In the genomic region with DNA sequence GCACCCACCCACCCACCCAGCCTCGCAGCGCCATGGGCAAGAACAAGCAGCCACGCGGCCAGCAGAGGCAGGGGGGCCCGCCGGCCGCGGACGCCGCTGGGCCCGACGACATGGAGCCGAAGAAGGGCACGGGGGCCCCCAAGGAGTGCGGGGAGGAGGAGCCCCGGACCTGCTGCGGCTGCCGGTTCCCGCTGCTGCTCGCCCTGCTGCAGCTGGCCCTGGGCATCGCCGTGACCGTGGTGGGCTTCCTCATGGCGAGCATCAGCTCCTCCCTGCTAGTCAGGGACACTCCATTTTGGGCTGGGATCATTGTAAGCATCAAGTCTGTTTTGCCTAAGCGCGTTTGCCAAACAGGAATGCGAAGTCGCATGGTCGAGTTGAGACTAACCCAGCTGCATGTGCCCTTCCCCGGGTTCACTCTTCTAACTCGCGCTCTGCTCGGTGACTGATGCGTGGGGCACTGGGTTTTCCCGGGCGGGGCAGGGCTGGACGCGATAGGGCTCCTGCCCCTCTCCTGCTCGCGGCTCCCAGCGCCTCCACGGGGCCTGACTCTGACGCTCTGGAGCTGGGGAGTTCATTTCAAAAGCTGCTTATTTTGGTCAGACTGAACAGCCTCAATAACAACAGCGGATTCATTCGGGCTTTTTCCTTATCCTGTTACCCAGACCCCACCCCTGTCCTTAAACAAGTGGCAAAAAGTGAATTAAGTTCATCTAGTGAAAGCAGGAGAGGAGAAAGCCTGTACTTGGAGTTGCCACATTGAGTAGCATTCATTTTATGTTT, we compare ENCODE assay signal across 8 cellular contexts. TPM values are rescaled to one million over a fixed set of nuclear protein-coding genes. Genes with fewer than 3 reads are reported as not detected.
DNase-seq lines count a peak whose midpoint lies in the region; ATAC-seq, FAIRE-seq and TF ChIP-seq lines count a peak whose summit lies in the region.

No MANE protein-coding gene starts in this region.

- H3K27me3 ChIP-seq in GM23248 (replicated peaks; ENCODE audit: insufficient read depth) (no peaks in the 10 kb centered on the region), PC-3 (ENCODE audit: low read length) (no peaks in the 10 kb centered on the region), dorsolateral prefrontal cortex (no peaks in the 10 kb centered on the region), HepG2 (ENCODE audit: control insufficient read depth in 1 of 2, insufficient read depth in 2 of 2, low read length in 2 of 2) (peaks cover 5 to 50% of the 10 kb centered on the region in 2 experiments; a peak in 3 of 5 replicates)

- BruUV-seq in PC-3 (replicated peaks; lab: Mats Ljungman, UMichigan) = TSS peak; percentile 65
- BruUV-seq in HepG2 (replicated peaks; lab: Mats Ljungman, UMichigan) = no TSS peak

- H2AFZ ChIP-seq in GM23248 = peak overlapping the region; percentile 96
- H2AFZ ChIP-seq in PC-3 (ENCODE audit: low read length) = peak overlapping the region; percentile 94
- H2AFZ ChIP-seq in HepG2 (ENCODE audit: low read length) = no peak overlapping the region

- TF ChIP-seq CTCF in PC-3 (conservative IDR thresholded peaks at IDR 0.05; ENCODE audit: low read depth, low read length) = 0 out of 2 replicates have a peak, but pooled peaks have one; percentile 12
- TF ChIP-seq CTCF in dorsolateral prefrontal cortex (IDR thresholded peaks at IDR 0.05 in 54 of 56, conservative IDR thresholded peaks at IDR 0.05 in 2 of 56; ENCODE audit: low read depth in 1 of 56, partially characterized antibody in 56 of 56) = peak in 2 of 56 donors; percentile 12 to 20
- no peak for TF ChIP-seq CTCF in HepG2 (CRISPR knock-in tag; IDR thresholded peaks at IDR 0.05)

- DNase-seq in D341Med (ENCODE audit: low spot score) (peak; percentile 57), GM23248 (peak; percentile 76), PC-3 (peak; percentile 74), dorsolateral prefrontal cortex (peak; percentile 55 to 81 (median 66)), HepG2 (ENCODE audit: low spot score) (no peak)

- H3K36me3 ChIP-seq in GM23248 (ENCODE audit: low read depth) = no peaks in the 10 kb centered on the region
- H3K36me3 ChIP-seq in PC-3 (ENCODE audit: low read depth, low read length) = no peaks in the 10 kb centered on the region
- H3K36me3 ChIP-seq in HepG2 (replicated peaks in 1 of 2; ENCODE audit: control insufficient read depth in 1 of 2, insufficient read depth in 2 of 2, low read length in 2 of 2) = no peaks in the 10 kb centered on the region

- POLR2A ChIA-PET in PC-3 (lab: Charles Lee; ENCODE audit: unreplicated experiment) = no interaction called here
- POLR2A ChIA-PET in HepG2 (lab: Yijun Ruan, JAX) = no interaction called here

- intact Hi-C loops in PC-3 (cut with micrococcal nuclease) (loop anchor here (1.0 to 5.0 kb wide), 3 partner anchors 51 to 78 kb away; no protein-coding TSS in a partner anchor), dorsolateral prefrontal cortex (cut with DNase I) (loop anchor here (1.0 to 10.0 kb wide), 4 partner anchors 41 to 79 kb away; a partner anchor contains a TSS), HepG2 (cut with micrococcal nuclease; ENCODE audit: unreplicated experiment) (no loop called here)

- no peak for TF ChIP-seq POLR2A in HepG2 (IDR thresholded peaks at IDR 0.05; ENCODE audit: insufficient read depth in 1 of 2, low read depth in 2 of 2, low read length in 2 of 2)

- H3K4me3 Mint-ChIP-seq in stimulated activated memory B cell treated with anti-CD40 and anti-IgM and Interleukin-4, amounts not matched to agents 10 μg/mL and 1 μg/mL and 100 μg/mL, for 72 hours = peak overlapping the region; percentile 97

- H3K9me2 ChIP-seq in GM23248 (ENCODE audit: insufficient read depth) = no peaks in the 10 kb centered on the region
- no peaks in the 10 kb centered on the region for H3K9me2 ChIP-seq in PC-3 (replicated peaks; ENCODE audit: low read length)

- FAIRE-seq in HepG2 (lab: Jason Lieb, UNC) = no peak

- peaks cover 23% of the 10 kb centered on the region; the same call in 1 of the 2 replicates for H3F3A ChIP-seq in GM23248 (ENCODE audit: insufficient read depth)
- no peaks in the 10 kb centered on the region for H3F3A ChIP-seq in PC-3 (ENCODE audit: low read length, unreplicated experiment)

- H3K9me3 ChIP-seq in GM23248 (ENCODE audit: low read depth) (no peaks in the 10 kb centered on the region), PC-3 (ENCODE audit: low read length) (no peaks in the 10 kb centered on the region), HepG2 (ENCODE audit: low read length) (no peaks in the 10 kb centered on the region)

- H3K36me3 Mint-ChIP-seq in stimulated activated memory B cell treated with anti-CD40 and anti-IgM and Interleukin-4, amounts not matched to agents 10 μg/mL and 1 μg/mL and 100 μg/mL, for 72 hours = no peaks in the 10 kb centered on the region

- H3K9ac ChIP-seq in GM23248 = peak overlapping the region; percentile 75
- H3K9ac ChIP-seq in PC-3 (ENCODE audit: low read length) = peak overlapping the region; percentile 81
- no peak overlapping the region for H3K9ac ChIP-seq in HepG2 (ENCODE audit: insufficient read depth, low read depth, low read length)

- H3K4me3 ChIP-seq in GM23248 = peak overlapping the region; percentile 70
- H3K4me3 ChIP-seq in PC-3 (ENCODE audit: low read length) = peak overlapping the region; percentile 69
- peak overlapping the region; percentile 41 to 89 (median 76) for H3K4me3 ChIP-seq in dorsolateral prefrontal cortex
- H3K4me3 ChIP-seq in HepG2 (replicated peaks in 1 of 3; ENCODE audit: insufficient read depth in 1 of 3, low read depth in 2 of 3, low read length in 3 of 3) = peak overlapping the region; percentile 18 to 69 (median 30); a peak in 3 of 6 replicates

- H3K4me1 ChIP-seq in GM23248 (ENCODE audit: insufficient read depth) = peaks cover 25% of the 10 kb centered on the region
- peaks cover 36% of the 10 kb centered on the region for H3K4me1 ChIP-seq in PC-3 (ENCODE audit: insufficient read depth, low read length)
- no peaks in the 10 kb centered on the region for H3K4me1 ChIP-seq in HepG2 (ENCODE audit: insufficient read depth, low read length)

- CTCF ChIA-PET in PC-3 (lab: Charles Lee) = interaction anchor here (0.6 to 2.4 kb wide), 4 partner anchors 42 to 78 kb away, joined by 3 to 6 read pairs (median 4); no protein-coding TSS in a partner anchor
- CTCF ChIA-PET in HepG2 (lab: Yijun Ruan, JAX; ENCODE audit: low intra/inter-chr PET ratio, low total read pairs) = no interaction called here

- H3K27me3 Mint-ChIP-seq in stimulated activated memory B cell treated with anti-CD40 and anti-IgM and Interleukin-4, amounts not matched to agents 10 μg/mL and 1 μg/mL and 100 μg/mL, for 72 hours = no peaks in the 10 kb centered on the region

- ATAC-seq in PC-3 (peak; percentile 86), HepG2 (peak; percentile 78), GM21381 (IDR thresholded peaks at IDR 0.05; ENCODE audit: unreplicated experiment) (no peak), HG03439 (IDR thresholded peaks at IDR 0.05; ENCODE audit: unreplicated experiment) (no peak)
- peak; percentile 82 for ATAC-seq in stimulated activated memory B cell treated with anti-CD40 and anti-IgM and Interleukin-4, amounts not matched to agents 10 μg/mL and 1 μg/mL and 100 μg/mL, for 72 hours

- WGBS in GM23248 (ENCODE audit: low coverage in 1 of 2, low lambda C conversion rate in 2 of 2, missing lambda C conversion rate in 2 of 2), 2 experiments = 3% methylated on average over 40 to 42 of the region's 45 CpGs
- WGBS in HepG2 (ENCODE audit: low lambda C conversion rate) = 4% methylated on average over 12 of the region's 45 CpGs

- no peak for TF ChIP-seq RAD21 in HepG2 (CRISPR knock-in tag; IDR thresholded peaks at IDR 0.05)

- in situ Hi-C loops in GM23248 (cut with MboI) = no loop called here
- in situ Hi-C loops in HepG2 (cut with HindIII; ENCODE audit: extremely low pct_ligation_motif_present, low pct_unique_long_range_greater_than_20kb) = no loop called here

- H3K4me2 ChIP-seq in GM23248 (ENCODE audit: unreplicated experiment) (peak overlapping the region; percentile 75), PC-3 (ENCODE audit: low read length) (peak overlapping the region; percentile 92), HepG2 (ENCODE audit: low read depth, low read length) (peak overlapping the region; percentile 92)

- H3K79me2 ChIP-seq in GM23248 (ENCODE audit: insufficient read depth) = no peaks in the 10 kb centered on the region
- 0 out of 2 replicates have a peak, but pooled peaks cover 6% of the 10 kb centered on the region for H3K79me2 ChIP-seq in PC-3 (ENCODE audit: low read length)
- H3K79me2 ChIP-seq in HepG2 (ENCODE audit: insufficient read depth, low read length) = no peaks in the 10 kb centered on the region

- peaks cover 7% of the 10 kb centered on the region for H3K4me1 Mint-ChIP-seq in stimulated activated memory B cell treated with anti-CD40 and anti-IgM and Interleukin-4, amounts not matched to agents 10 μg/mL and 1 μg/mL and 100 μg/mL, for 72 hours

- H4K20me1 ChIP-seq in GM23248 (ENCODE audit: insufficient read depth) = no peaks in the 10 kb centered on the region
- no peaks in the 10 kb centered on the region for H4K20me1 ChIP-seq in PC-3 (ENCODE audit: low read length)
- no peaks in the 10 kb centered on the region for H4K20me1 ChIP-seq in HepG2 (ENCODE audit: insufficient read depth, low read length)

- TF ChIP-seq EP300 in HepG2 (IDR thresholded peaks at IDR 0.05; ENCODE audit: low read depth in 2 of 2, low read length in 2 of 2) (no peak), HepG2 (CRISPR knock-in tag; IDR thresholded peaks at IDR 0.05; ENCODE audit: borderline replicate concordance) (no peak)

- H3K27ac Mint-ChIP-seq in stimulated activated memory B cell treated with anti-CD40 and anti-IgM and Interleukin-4, amounts not matched to agents 10 μg/mL and 1 μg/mL and 100 μg/mL, for 72 hours = peak overlapping the region; percentile 90

- no peaks in the 10 kb centered on the region for H3K9me3 Mint-ChIP-seq in stimulated activated memory B cell treated with anti-CD40 and anti-IgM and Interleukin-4, amounts not matched to agents 10 μg/mL and 1 μg/mL and 100 μg/mL, for 72 hours

- H3K27ac ChIP-seq in GM23248 = peak overlapping the region; percentile 72
- peak overlapping the region; percentile 50 for H3K27ac ChIP-seq in PC-3 (ENCODE audit: low read length)
- H3K27ac ChIP-seq in dorsolateral prefrontal cortex = peak overlapping the region; percentile 78 to 99 (median 96)
- H3K27ac ChIP-seq in HepG2 (ENCODE audit: extremely low read length, insufficient read depth, low read length) = no peak overlapping the region

RNA-seq across cellular contexts. Expression of a gene that starts 0.5 kb away (rescaled TPM):
- total RNA-seq in GM23248 (2014; rRNA removed; shearing (Covaris generic)) = 6.4 and 12.5 TPM in 2 replicates
- polyA plus RNA-seq in GM23248 (2016; fragmentation: Nextera tagmentation; extraction: Ambion mirVana) (22.0 and 24.2 TPM in 2 replicates), HepG2 (2011; rRNA removed) (not detected in 2 replicates)
- total RNA-seq in PC-3 (2014; rRNA removed) (11.2 and 11.9 TPM in 2 replicates), dorsolateral prefrontal cortex (10 to 100 TPM in 119 of 120 experiments, 1 to 10 TPM in 1; 8.3 to 67.9 (median 30.9) TPM), HepG2 (2016; rRNA removed; fragmentation: Illumina TruSeq; extraction: Trizol) (not detected in 2 replicates)
- total RNA-seq in HepG2 (2016; cell fraction: cytosol; rRNA removed; fragmentation: Illumina TruSeq; extraction: Trizol; ENCODE audit: low read depth) = not detected in 2 replicates
- total RNA-seq in HepG2 (2016; cell fraction: insoluble cytoplasmic fraction; rRNA removed; fragmentation: Illumina TruSeq; extraction: Trizol) = not detected in 2 replicates
- total RNA-seq in HepG2 (2016; cell fraction: membrane; rRNA removed; fragmentation: Illumina TruSeq; extraction: Trizol) = not detected in 2 replicates
- total RNA-seq in HepG2 (2016; cell fraction: nucleus; rRNA removed; fragmentation: Illumina TruSeq; extraction: Trizol) = not detected in 2 replicates
- not detected in 2 replicates for polyA plus RNA-seq in HepG2 (2011; cell fraction: cytosol; rRNA removed)
- not detected in 2 replicates for polyA plus RNA-seq in HepG2 (2011; cell fraction: nucleus; rRNA removed)
- polyA plus RNA-seq in HepG2 (2012) = not detected in 2 replicates
- polyA plus RNA-seq in HepG2 (2016; cell fraction: cytosol; fragmentation: Illumina TruSeq; extraction: Trizol; ENCODE audit: low read depth) = not detected in 2 replicates
- not detected in 2 replicates for polyA plus RNA-seq in HepG2 (2016; cell fraction: insoluble cytoplasmic fraction; fragmentation: Illumina TruSeq; extraction: Trizol; ENCODE audit: low read depth)
- not detected in 2 replicates for polyA plus RNA-seq in HepG2 (2016; cell fraction: membrane; fragmentation: Illumina TruSeq; extraction: Trizol; ENCODE audit: low read depth)
- polyA plus RNA-seq in HepG2 (2016; cell fraction: nucleus; fragmentation: Illumina TruSeq; extraction: Trizol; ENCODE audit: insufficient read depth, low read depth) = not detected in 2 replicates
- not detected in 2 replicates for polyA minus RNA-seq in HepG2 (2011; rRNA and poly(A)+ RNA removed; ENCODE audit: low replicate concordance)
- not detected in 2 replicates for polyA minus RNA-seq in HepG2 (2011; cell fraction: cytosol; rRNA and poly(A)+ RNA removed)
- polyA minus RNA-seq in HepG2 (2011; cell fraction: nucleus; rRNA and poly(A)+ RNA removed) = not detected in 2 replicates

Comparison
In these comparisons a context has a peak if more than half of its experiments do, and no peak if none do; other contexts are left out.
1. ATAC-seq: peak in PC-3 (single experiment), HepG2 (single experiment) and stimulated activated memory B cell treated with anti-CD40 and anti-IgM and Interleukin-4, amounts not matched to agents 10 μg/mL and 1 μg/mL and 100 μg/mL, for 72 hours (single experiment); none in GM21381 (single experiment) and HG03439 (single experiment).
2. Peak in every context shown above with its lines, with median percentiles within 50 percentile points of each other: H3K4me2 ChIP-seq and H3K4me3 ChIP-seq.